ENCODE assay signal across 12 cellular contexts in the genomic region with DNA sequence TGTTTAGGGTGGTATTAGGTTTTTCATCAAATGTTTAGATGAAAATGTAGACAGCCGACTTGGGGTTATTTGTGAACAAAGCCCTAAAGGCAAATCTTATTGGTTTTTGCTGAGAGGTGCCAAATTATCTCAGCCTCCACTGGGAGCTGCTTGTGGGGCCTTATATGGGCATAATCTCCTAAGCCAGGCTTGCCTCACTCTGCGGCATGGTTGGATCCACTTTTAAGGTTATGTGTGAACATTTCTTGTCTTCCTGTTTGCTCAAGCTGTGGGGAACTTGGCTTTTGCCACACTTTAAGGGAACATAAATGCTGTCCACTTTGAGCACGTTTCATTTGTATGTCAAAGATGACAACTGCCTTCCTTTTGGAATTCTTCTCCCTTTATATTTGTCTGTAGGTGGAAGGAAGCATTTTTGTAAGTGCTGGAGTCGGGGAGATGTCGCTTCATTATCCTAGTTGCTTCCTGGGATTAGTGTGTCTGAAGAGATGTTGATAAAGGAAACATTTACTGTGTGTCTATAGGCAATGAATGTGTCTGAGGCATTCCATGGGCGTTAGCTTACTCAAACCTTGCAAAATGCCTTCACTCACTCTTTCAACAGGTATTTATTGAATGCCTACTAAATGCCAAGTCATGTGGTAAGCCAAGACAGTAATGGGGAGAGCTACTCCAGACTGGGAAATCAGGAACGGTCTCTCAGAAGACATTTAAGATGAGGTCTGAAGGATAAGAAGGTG.
A peak's percentile ranks its signal among the peaks of the same experiment; 100 is the strongest.
DNase-seq lines count a peak whose midpoint lies in the region; ATAC-seq and TF ChIP-seq lines count a peak whose summit lies in the region.
"Had no signal": no experiment of that assay in that cellular context is flagged by ENCODE, and none has a peak within 500 bp of the region (broad histone marks: within the 10 kb centered on the region; RNA-seq: fewer than 3 reads in every experiment).

No MANE protein-coding gene starts in this region.

- peak overlapping the region in 8 of 11 experiments; percentile 33 to 64 (median 56); a peak in 16 of 22 replicates for H3K27ac ChIP-seq in BLaER1 treated with 17β-estradiol and CSF1 and Interleukin-3, amounts not matched to agents 10 nM and 100 nM
- H3K27ac ChIP-seq in naive thymus-derived CD4-positive, alpha-beta T cell (ENCODE audit: low read depth, low read length) = no peak overlapping the region

- no peaks in the 10 kb centered on the region for H4K20me1 ChIP-seq in BLaER1 treated with 17β-estradiol and CSF1 and Interleukin-3, amounts not matched to agents 10 nM and 100 nM

- no peak for ATAC-seq in naive thymus-derived CD4-positive, alpha-beta T cell
- ATAC-seq in HG03097 (IDR thresholded peaks at IDR 0.05; ENCODE audit: low FRiP score, unreplicated experiment) = no peak
- no peak for ATAC-seq in GM18498 (IDR thresholded peaks at IDR 0.05; ENCODE audit: unreplicated experiment)
- ATAC-seq in HG02938 (IDR thresholded peaks at IDR 0.05; ENCODE audit: unreplicated experiment) = no peak
- ATAC-seq in GM21390 (IDR thresholded peaks at IDR 0.05; ENCODE audit: unreplicated experiment) = no peak
- ATAC-seq: activated CD8-positive, alpha-beta memory T cell treated with anti-CD3 and anti-CD28 coated beads, Interleukin-2, amount 10 ng/mL, durations not matched to agents 7 days and 5 days; T-cell had no signal

- peaks cover 98 to 100% (median 100%) of the 10 kb centered on the region in 11 experiments for H3K27me3 ChIP-seq in BLaER1 treated with 17β-estradiol and CSF1 and Interleukin-3, amounts not matched to agents 10 nM and 100 nM
- no peaks in the 10 kb centered on the region for H3K27me3 ChIP-seq in naive thymus-derived CD4-positive, alpha-beta T cell (ENCODE audit: control insufficient read depth in 2 of 2, insufficient read depth in 2 of 2, low read length in 2 of 2)

- H3K27ac Mint-ChIP-seq in naive thymus-derived CD4-positive, alpha-beta T cell = peak overlapping the region in 8 of 9 donors; percentile 94 to 98 (median 96)
- H3K27ac Mint-ChIP-seq: activated CD8-positive, alpha-beta memory T cell treated with anti-CD3 and anti-CD28 coated beads, Interleukin-2, amount 10 ng/mL, durations not matched to agents 7 days and 5 days; B cell had no signal

- H3K4me2 ChIP-seq in BLaER1 treated with 17β-estradiol and CSF1 and Interleukin-3, amounts not matched to agents 10 nM and 100 nM = peak overlapping the region; percentile 22 to 62 (median 43); a peak in 18 of 22 replicates

- no peak for TF ChIP-seq CTCF in epithelial cell of esophagus (IDR thresholded peaks at IDR 0.05; ENCODE audit: insufficient read depth, low read depth, low read length, missing control alignments)

- H3K27me3 Mint-ChIP-seq in naive thymus-derived CD4-positive, alpha-beta T cell = no peaks in the 10 kb centered on the region

- intact Hi-C loops in naive thymus-derived CD4-positive, alpha-beta T cell (cut with micrococcal nuclease) = loop anchor here in 1 of 2 donors (2.0 kb wide), 1 partner anchor 83 kb away; a partner anchor contains a TSS

- peak overlapping the region in 6 of 10 donors; percentile 16 to 71 (median 46) for H3K4me3 Mint-ChIP-seq in naive thymus-derived CD4-positive, alpha-beta T cell
- H3K4me3 Mint-ChIP-seq: activated CD8-positive, alpha-beta memory T cell treated with anti-CD3 and anti-CD28 coated beads, Interleukin-2, amount 10 ng/mL, durations not matched to agents 7 days and 5 days; B cell had no signal

- H3K9me3 ChIP-seq in BLaER1 treated with 17β-estradiol and CSF1 and Interleukin-3, amounts not matched to agents 10 nM and 100 nM (replicated peaks in 1 of 11) = peaks cover 0 to 6% (median 0%) of the 10 kb centered on the region in 11 experiments; a peak in 1 of 22 replicates
- no peaks in the 10 kb centered on the region for H3K9me3 ChIP-seq in naive thymus-derived CD4-positive, alpha-beta T cell (ENCODE audit: control insufficient read depth in 2 of 3, low read length in 3 of 3)

- DNase-seq in NCI-H226 (peak; percentile 50), epithelial cell of esophagus (ENCODE audit: low read depth) (peak; percentile 75)
- no peak for DNase-seq in naive thymus-derived CD4-positive, alpha-beta T cell
- DNase-seq: activated CD8-positive, alpha-beta memory T cell treated with anti-CD3 and anti-CD28 coated beads, Interleukin-2, amount 10 ng/mL, durations not matched to agents 7 days and 5 days; midbrain; T-cell had no signal

- POLR2A ChIA-PET in naive thymus-derived CD4-positive, alpha-beta T cell (lab: Charles Lee) = no interaction called here

- H3K9ac ChIP-seq in BLaER1 treated with 17β-estradiol and CSF1 and Interleukin-3, amounts not matched to agents 10 nM and 100 nM = 0 out of 22 replicates have a peak overlapping the region, but pooled peaks of 2 of the 11 experiments have one; percentile 8 to 18

- no peak overlapping the region for H3K4me3 ChIP-seq in BLaER1 treated with 17β-estradiol and CSF1 and Interleukin-3, amounts not matched to agents 10 nM and 100 nM
- H3K4me3 ChIP-seq in epithelial cell of esophagus (ENCODE audit: low read length) = no peak overlapping the region
- no peak overlapping the region for H3K4me3 ChIP-seq in naive thymus-derived CD4-positive, alpha-beta T cell (ENCODE audit: low read length)

- no peaks in the 10 kb centered on the region for H3K36me3 Mint-ChIP-seq in naive thymus-derived CD4-positive, alpha-beta T cell
- H3K36me3 Mint-ChIP-seq: activated CD8-positive, alpha-beta memory T cell treated with anti-CD3 and anti-CD28 coated beads, Interleukin-2, amount 10 ng/mL, durations not matched to agents 7 days and 5 days; T-cell had no signal

- peaks cover 0 to 4% (median 0%) of the 10 kb centered on the region in 11 donors for H3K9me3 Mint-ChIP-seq in naive thymus-derived CD4-positive, alpha-beta T cell
- H3K9me3 Mint-ChIP-seq: T-cell had no signal

- no peaks in the 10 kb centered on the region for H3K36me3 ChIP-seq in BLaER1 treated with 17β-estradiol and CSF1 and Interleukin-3, amounts not matched to agents 10 nM and 100 nM
- H3K36me3 ChIP-seq in naive thymus-derived CD4-positive, alpha-beta T cell (ENCODE audit: control insufficient read depth in 2 of 3, insufficient read depth in 3 of 3, low read length in 3 of 3) = no peaks in the 10 kb centered on the region

- CTCF ChIA-PET in naive thymus-derived CD4-positive, alpha-beta T cell (lab: Charles Lee) = interaction anchor here (2.1 kb wide), 1 partner anchor 35 kb away, joined by 11 read pairs; no protein-coding TSS in a partner anchor

- H3K4me1 ChIP-seq in BLaER1 treated with 17β-estradiol and CSF1 and Interleukin-3, amounts not matched to agents 10 nM and 100 nM = peaks cover 29 to 66% (median 55%) of the 10 kb centered on the region in 10 experiments
- H3K4me1 ChIP-seq in naive thymus-derived CD4-positive, alpha-beta T cell (ENCODE audit: control insufficient read depth in 2 of 2, insufficient read depth in 2 of 2, low read length in 2 of 2) = peaks cover 0 to 26% of the 10 kb centered on the region in 2 donors

- peaks cover 9 to 49% (median 24%) of the 10 kb centered on the region in 7 donors for H3K4me1 Mint-ChIP-seq in naive thymus-derived CD4-positive, alpha-beta T cell
- H3K4me1 Mint-ChIP-seq: B cell had no signal

Comparison
In these comparisons a context has a peak if more than half of its experiments do, and no peak if none do; other contexts are left out.
1. DNase-seq: peak in NCI-H226 (single experiment) and epithelial cell of esophagus (single experiment); none in naive thymus-derived CD4-positive, alpha-beta T cell (0 of 9).